In the genomic region with DNA sequence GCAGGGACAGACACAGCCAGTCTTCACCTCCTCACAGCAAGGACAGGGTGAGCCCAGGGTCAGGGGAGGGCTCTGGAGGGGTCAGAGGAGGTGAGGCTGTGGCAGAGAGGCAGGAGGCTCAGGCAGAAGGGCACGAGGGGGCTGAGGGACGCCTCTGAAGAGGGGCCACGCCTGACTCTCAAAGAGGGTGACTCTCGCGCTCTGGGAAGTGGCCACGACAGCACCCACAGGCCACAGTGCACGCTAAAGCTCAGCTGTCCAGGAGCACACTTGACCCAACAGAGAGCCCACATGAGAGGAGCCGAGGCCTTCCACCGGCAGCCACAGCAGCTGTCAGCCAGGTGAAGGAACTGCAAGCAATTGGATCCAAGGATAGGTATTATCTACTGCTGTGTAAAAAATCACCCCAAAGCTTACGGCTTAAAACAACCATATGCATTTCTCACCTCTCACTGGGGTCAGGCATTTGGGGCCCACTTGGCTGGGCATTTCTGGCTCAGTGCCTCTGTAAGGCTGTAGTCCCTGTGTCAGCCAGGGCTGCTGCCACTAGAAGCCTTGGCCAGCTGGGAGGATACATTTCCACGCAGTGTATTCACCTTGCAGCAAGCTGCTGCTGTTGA, we compare ENCODE assay signal across 26 cellular contexts. TPM values are rescaled to one million over a fixed set of nuclear protein-coding genes. Genes with fewer than 3 reads are reported as not detected.
"Had no signal": no experiment of that assay in that cellular context is flagged by ENCODE, and none has a peak within 500 bp of the region (broad histone marks: within the 10 kb centered on the region; RNA-seq: fewer than 3 reads in every experiment).

No MANE protein-coding gene starts in this region.

- H3K9me3 ChIP-seq: ascending aorta had no signal

- H3K27ac Mint-ChIP-seq: activated CD4-positive, alpha-beta T cell treated with anti-CD3 and anti-CD28 coated beads for 36 hours; activated CD4-positive, alpha-beta T cell treated with anti-CD3 and anti-CD28 coated beads, Interleukin-2, amount 10 ng/mL, durations not matched to agents 7 days and 5 days; activated CD8-positive, alpha-beta T cell treated with anti-CD3 and anti-CD28 coated beads, Interleukin-2, amount 10 ng/mL, durations not matched to agents 7 days and 5 days; activated naive CD4-positive, alpha-beta T cell treated with anti-CD3 and anti-CD28 coated beads, Interleukin-2, amount 10 ng/mL, durations not matched to agents 7 days and 5 days; activated naive CD8-positive, alpha-beta T cell treated with anti-CD3 and anti-CD28 coated beads for 36 hours; activated T-cell treated with anti-CD3 and anti-CD28 coated beads, Interleukin-2, amount 50 U/mL, for 24 hours; activated T-helper 1 cell treated with anti-CD3 and anti-CD28 coated beads, Interleukin-12 subunit alpha, Interleukin-12 subunit beta, Interleukin-2, Interleukin-4 antibody, amounts not matched to agents 30 ng/mL and 10 ng/mL and 1 ng/mL, durations not matched to agents 14 hours and 24 hours and 36 hours had no signal

- H3K4me3 Mint-ChIP-seq: activated CD4-positive, alpha-beta T cell treated with anti-CD3 and anti-CD28 coated beads for 36 hours; activated CD4-positive, alpha-beta T cell treated with anti-CD3 and anti-CD28 coated beads, Interleukin-2, amount 10 ng/mL, durations not matched to agents 7 days and 5 days; activated CD8-positive, alpha-beta T cell treated with anti-CD3 and anti-CD28 coated beads, Interleukin-2, amount 10 ng/mL, durations not matched to agents 7 days and 5 days; activated naive CD4-positive, alpha-beta T cell treated with anti-CD3 and anti-CD28 coated beads, Interleukin-2, amount 10 ng/mL, durations not matched to agents 7 days and 5 days; activated naive CD8-positive, alpha-beta T cell treated with anti-CD3 and anti-CD28 coated beads for 36 hours; activated T-cell treated with anti-CD3 and anti-CD28 coated beads, Interleukin-2, amount 50 U/mL, for 24 hours; activated T-helper 1 cell treated with anti-CD3 and anti-CD28 coated beads, Interleukin-12 subunit alpha, Interleukin-12 subunit beta, Interleukin-2, Interleukin-4 antibody, amounts not matched to agents 30 ng/mL and 10 ng/mL and 1 ng/mL, durations not matched to agents 14 hours and 24 hours and 36 hours had no signal

- H3K9me3 Mint-ChIP-seq: activated CD4-positive, alpha-beta T cell treated with anti-CD3 and anti-CD28 coated beads, Interleukin-2, amount 10 ng/mL, durations not matched to agents 7 days and 5 days; activated naive CD4-positive, alpha-beta T cell treated with anti-CD3 and anti-CD28 coated beads, Interleukin-2, amount 10 ng/mL, durations not matched to agents 7 days and 5 days; activated naive CD8-positive, alpha-beta T cell treated with anti-CD3 and anti-CD28 coated beads for 36 hours; activated T-cell treated with anti-CD3 and anti-CD28 coated beads, Interleukin-2, amount 50 U/mL, for 24 hours; activated T-helper 1 cell treated with anti-CD3 and anti-CD28 coated beads, Interleukin-12 subunit alpha, Interleukin-12 subunit beta, Interleukin-2, Interleukin-4 antibody, amounts not matched to agents 30 ng/mL and 10 ng/mL and 1 ng/mL, durations not matched to agents 14 hours and 24 hours and 36 hours had no signal

- H3K27ac ChIP-seq: ascending aorta, cardiac muscle cell had no signal

- DNase-seq: activated CD4-positive, alpha-beta T cell treated with anti-CD3 and anti-CD28 coated beads for 36 hours; activated CD4-positive, alpha-beta T cell treated with anti-CD3 and anti-CD28 coated beads, Interleukin-2, amount 10 ng/mL, durations not matched to agents 7 days and 5 days; activated CD4-positive, alpha-beta T cell treated with anti-CD3 and anti-CD28 coated beads, Interleukin-2, amount 50 U/mL, for 48 hours; activated CD8-positive, alpha-beta T cell treated with anti-CD3 and anti-CD28 coated beads, Interleukin-2, amount 10 ng/mL, durations not matched to agents 7 days and 5 days; activated gamma-delta T cell treated with Interleukin-2 at 50 U/mL for 16 hours; activated naive CD4-positive, alpha-beta T cell treated with anti-CD3 and anti-CD28 coated beads, Interleukin-2, amount 10 ng/mL, durations not matched to agents 7 days and 5 days; activated naive CD8-positive, alpha-beta T cell treated with anti-CD3 and anti-CD28 coated beads for 36 hours; activated T-cell treated with anti-CD3 and anti-CD28 coated beads, Interleukin-2, amount 50 U/mL, for 24 hours; amygdala; KBM-7; NCI-H1105; NCI-H1417 treated with DMSO at 0.1 percent for 48 hours; NCI-H187 treated with DMSO at 0.1 percent for 48 hours; NCI-H2081; NCI-H345; SW 1271; T-helper 1 cell; T-helper 2 cell; T-helper 9 cell had no signal

- H3K36me3 ChIP-seq: ascending aorta, cardiac muscle cell had no signal

- H3K27me3 ChIP-seq: ascending aorta had no signal

- H3K36me3 Mint-ChIP-seq: activated naive CD4-positive, alpha-beta T cell treated with anti-CD3 and anti-CD28 coated beads, Interleukin-2, amount 10 ng/mL, durations not matched to agents 7 days and 5 days; activated naive CD8-positive, alpha-beta T cell treated with anti-CD3 and anti-CD28 coated beads for 36 hours had no signal

- ATAC-seq: activated CD4-positive, alpha-beta T cell treated with anti-CD3 and anti-CD28 coated beads for 36 hours; activated CD8-positive, alpha-beta T cell treated with anti-CD3 and anti-CD28 coated beads, Interleukin-2, amount 10 ng/mL, durations not matched to agents 7 days and 5 days; Panc1 had no signal

- H3K4me3 ChIP-seq: ascending aorta, cardiac muscle cell had no signal

RNA-seq across cellular contexts. Expression of a gene that starts 27.8 kb away (rescaled TPM):
- total RNA-seq: activated CD4-positive, alpha-beta T cell treated with anti-CD3 and anti-CD28 coated beads, Interleukin-2, amount 10 ng/mL, durations not matched to agents 7 days and 5 days; activated CD8-positive, alpha-beta T cell treated with anti-CD3 and anti-CD28 coated beads, Interleukin-2, amount 10 ng/mL, durations not matched to agents 7 days and 5 days; activated naive CD8-positive, alpha-beta T cell treated with anti-CD3 and anti-CD28 coated beads for 36 hours; activated T-helper 1 cell treated with anti-CD3 and anti-CD28 coated beads, Interleukin-12 subunit alpha, Interleukin-12 subunit beta, Interleukin-2, Interleukin-4 antibody, amounts not matched to agents 30 ng/mL and 10 ng/mL and 1 ng/mL, durations not matched to agents 14 hours and 24 hours and 36 hours; MCF 10A; NCI-H460; RPMI7951 had no signal
